ENCODE assay signal across 20 cellular contexts in genomic region chr11:87851234-87851633, GRCh38.
DNase-seq lines count a peak whose midpoint lies in the region; ATAC-seq and TF ChIP-seq lines count a peak whose summit lies in the region.
"Had no signal": no experiment of that assay in that cellular context is flagged by ENCODE, and none has a peak within 500 bp of the region (broad histone marks: within the 10 kb centered on the region; RNA-seq: fewer than 3 reads in every experiment).

No MANE protein-coding gene starts in this region.

- no peaks in the 10 kb centered on the region for H3K4me1 ChIP-seq in breast epithelium
- H3K4me1 ChIP-seq: heart left ventricle, parathyroid adenoma had no signal

- H3K4me1 Mint-ChIP-seq in MCF 10A (ENCODE audit: insufficient read depth, unreplicated experiment) = peaks cover 8% of the 10 kb centered on the region
- no peaks in the 10 kb centered on the region for H3K4me1 Mint-ChIP-seq in activated T-cell treated with anti-CD3 and anti-CD28 coated beads, Interleukin-2, amount 50 U/mL, for 72 hours (ENCODE audit: low read depth)

- TF ChIP-seq CTCF in MCF 10A (IDR thresholded peaks at IDR 0.05; ENCODE audit: unreplicated experiment) (no peak), breast epithelium (IDR thresholded peaks at IDR 0.05) (no peak), astrocyte of the spinal cord (IDR thresholded peaks at IDR 0.05; ENCODE audit: low read depth, low read length) (no peak)

- no peak for ATAC-seq in GM19452 (IDR thresholded peaks at IDR 0.05; ENCODE audit: unreplicated experiment)
- ATAC-seq in activated T-cell treated with anti-CD3 and anti-CD28 coated beads, Interleukin-2, amount 50 U/mL, for 72 hours (replicated peaks in 1 of 2) = no peak
- ATAC-seq: activated CD8-positive, alpha-beta T cell treated with anti-CD3 and anti-CD28 coated beads, Interleukin-2, amount 10 ng/mL, durations not matched to agents 7 days and 5 days; effector memory CD8-positive, alpha-beta T cell; heart left ventricle had no signal

- H3K27ac Mint-ChIP-seq in MCF 10A (ENCODE audit: low read depth, unreplicated experiment) = no peak overlapping the region
- H3K27ac Mint-ChIP-seq in activated T-cell treated with anti-CD3 and anti-CD28 coated beads, Interleukin-2, amount 50 U/mL, for 72 hours = no peak overlapping the region
- H3K27ac Mint-ChIP-seq: activated CD8-positive, alpha-beta T cell treated with anti-CD3 and anti-CD28 coated beads, Interleukin-2, amount 10 ng/mL, durations not matched to agents 7 days and 5 days; activated T-helper 2 cell treated with anti-CD3 and anti-CD28 coated beads, Interferon-gamma antibody, Interleukin-2, Interleukin-4, amounts not matched to agents 10 μg/mL and 5 μg/mL and 100 μg/mL, durations not matched to agents 14 hours and 24 hours and 36 hours; effector memory CD8-positive, alpha-beta T cell had no signal

- H3K27me3 ChIP-seq in breast epithelium = no peaks in the 10 kb centered on the region
- H3K27me3 ChIP-seq: heart left ventricle had no signal

- intact Hi-C loops in MCF 10A (cut with micrococcal nuclease) = no loop called here
- intact Hi-C loops in breast epithelium (cut with DNase I; ENCODE audit: low total_unique reads) = no loop called here

- DNase-seq in MCF 10A (ENCODE audit: unreplicated experiment) (peak; percentile 16), breast epithelium (ENCODE audit: low spot score in 2 of 2) (no peak), astrocyte of the spinal cord (ENCODE audit: low read depth, low spot score) (peak; percentile 56), hepatic stellate cell (ENCODE audit: low spot score) (peak; percentile 1), NCI-H524 treated with DMSO at 0.1 percent for 48 hours (lab: John Stamatoyannopoulos, UW) (no peak), G401 (ENCODE audit: low spot score) (no peak)
- DNase-seq in activated T-cell treated with anti-CD3 and anti-CD28 coated beads, Interleukin-2, amount 50 U/mL, for 72 hours = no peak
- DNase-seq: activated CD8-positive, alpha-beta T cell treated with anti-CD3 and anti-CD28 coated beads, Interleukin-2, amount 10 ng/mL, durations not matched to agents 7 days and 5 days; anterior cingulate cortex; effector memory CD8-positive, alpha-beta T cell; heart left ventricle; kidney; NCI-H1694 treated with DMSO at 0.1 percent for 48 hours; NCI-H524; stimulated activated CD4-positive, alpha-beta T cell treated with anti-CD3 and anti-CD28 coated beads, Interleukin-15, amount 100 ng/mL, for 24 hours; SW 1271 had no signal

- H3K9me3 ChIP-seq in breast epithelium = no peaks in the 10 kb centered on the region
- H3K9me3 ChIP-seq: heart left ventricle had no signal

- no peak overlapping the region for H3K27ac ChIP-seq in breast epithelium
- H3K27ac ChIP-seq: 22Rv1, heart left ventricle, parathyroid adenoma had no signal

- BruUV-seq in MCF 10A (replicated peaks; lab: Mats Ljungman, UMichigan) = no TSS peak

- H3K9me3 Mint-ChIP-seq in MCF 10A (ENCODE audit: unreplicated experiment) = no peaks in the 10 kb centered on the region
- peaks cover 0 to 2% of the 10 kb centered on the region in 2 donors for H3K9me3 Mint-ChIP-seq in activated T-cell treated with anti-CD3 and anti-CD28 coated beads, Interleukin-2, amount 50 U/mL, for 72 hours
- H3K9me3 Mint-ChIP-seq: activated T-helper 2 cell treated with anti-CD3 and anti-CD28 coated beads, Interferon-gamma antibody, Interleukin-2, Interleukin-4, amounts not matched to agents 10 μg/mL and 5 μg/mL and 100 μg/mL, durations not matched to agents 14 hours and 24 hours and 36 hours had no signal

- no peak overlapping the region for H3K4me3 Mint-ChIP-seq in MCF 10A (ENCODE audit: unreplicated experiment)
- H3K4me3 Mint-ChIP-seq in activated T-cell treated with anti-CD3 and anti-CD28 coated beads, Interleukin-2, amount 50 U/mL, for 72 hours = no peak overlapping the region
- H3K4me3 Mint-ChIP-seq: activated CD8-positive, alpha-beta T cell treated with anti-CD3 and anti-CD28 coated beads, Interleukin-2, amount 10 ng/mL, durations not matched to agents 7 days and 5 days; effector memory CD8-positive, alpha-beta T cell had no signal

- no peaks in the 10 kb centered on the region for H3K36me3 ChIP-seq in breast epithelium
- H3K36me3 ChIP-seq: heart left ventricle had no signal

- H3K36me3 Mint-ChIP-seq in MCF 10A (ENCODE audit: insufficient read depth, unreplicated experiment) = no peaks in the 10 kb centered on the region
- no peaks in the 10 kb centered on the region for H3K36me3 Mint-ChIP-seq in activated T-cell treated with anti-CD3 and anti-CD28 coated beads, Interleukin-2, amount 50 U/mL, for 72 hours (ENCODE audit: insufficient read depth in 2 of 2)

- CTCF ChIA-PET in MCF 10A (lab: Yijun Ruan, JAX) = interaction anchor here (0.6 to 1.1 kb wide), 5 partner anchors 11 to 1036 kb away, joined by 3 to 4 read pairs (median 3); no protein-coding TSS in a partner anchor

- H3K4me3 ChIP-seq in breast epithelium (no peak overlapping the region), astrocyte of the spinal cord (ENCODE audit: low read depth, low read length) (no peak overlapping the region)
- H3K4me3 ChIP-seq: heart left ventricle had no signal

- no peaks in the 10 kb centered on the region for H3K27me3 Mint-ChIP-seq in MCF 10A (ENCODE audit: insufficient read depth, unreplicated experiment)
- no peaks in the 10 kb centered on the region for H3K27me3 Mint-ChIP-seq in activated T-cell treated with anti-CD3 and anti-CD28 coated beads, Interleukin-2, amount 50 U/mL, for 72 hours (ENCODE audit: low read depth)
- H3K27me3 Mint-ChIP-seq: effector memory CD8-positive, alpha-beta T cell had no signal

- POLR2A ChIA-PET in MCF 10A (lab: Yijun Ruan, JAX) = no interaction called here

- TF ChIP-seq POLR2A in breast epithelium (IDR thresholded peaks at IDR 0.05) = no peak

- in situ Hi-C loops in astrocyte of the spinal cord (cut with HindIII; ENCODE audit: low sequenced_read_pairs) = no loop called here
- in situ Hi-C loops in G401 (cut with HindIII; ENCODE audit: low sequenced_read_pairs) = no loop called here

Comparison
In these comparisons a context has a peak if more than half of its experiments do, and no peak if none do; other contexts are left out.
1. DNase-seq: peak in MCF 10A (single experiment), astrocyte of the spinal cord (single experiment) and hepatic stellate cell (single experiment); none in breast epithelium (0 of 2), NCI-H524 treated with DMSO at 0.1 percent for 48 hours (single experiment), activated T-cell treated with anti-CD3 and anti-CD28 coated beads, Interleukin-2, amount 50 U/mL, for 72 hours (0 of 2) and G401 (single experiment).